10 cellular contexts compared by ENCODE assay signal in the genomic region with DNA sequence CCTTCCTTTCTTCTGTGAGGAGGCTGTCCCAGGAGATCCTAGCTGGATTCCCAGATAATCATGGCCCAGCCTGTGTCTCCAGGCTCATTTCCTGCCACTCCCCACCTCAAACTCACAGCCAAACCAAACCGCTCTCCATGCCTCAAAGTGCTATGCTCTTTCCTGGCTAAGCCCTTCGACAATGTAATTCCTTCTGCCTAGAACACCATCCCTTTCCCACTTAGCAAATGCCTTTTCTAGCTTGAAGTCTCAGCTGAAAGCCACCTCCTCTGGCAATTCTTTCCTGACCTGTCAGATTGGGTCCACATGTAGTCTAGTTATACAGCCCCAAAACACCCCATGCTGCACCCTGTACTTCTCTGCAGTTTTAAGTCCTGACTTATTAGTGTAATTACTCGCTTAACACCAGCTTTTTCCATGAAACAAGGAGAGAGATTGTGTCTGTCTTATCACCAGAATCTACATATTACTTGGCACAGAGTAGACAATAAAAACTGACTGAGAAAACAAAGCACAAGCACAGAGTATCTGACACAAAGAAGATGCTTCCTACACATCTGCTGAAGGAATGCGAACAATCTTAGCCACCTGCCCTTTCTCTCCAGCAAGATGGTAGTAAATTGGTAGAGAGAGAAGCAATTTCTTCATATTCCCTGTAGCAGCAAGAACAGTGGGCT. TPM values are rescaled to one million over a fixed set of nuclear protein-coding genes. Genes with fewer than 3 reads are reported as not detected.
A peak's percentile ranks its signal among the peaks of the same experiment; 100 is the strongest.
DNase-seq lines count a peak whose midpoint lies in the region; ATAC-seq, FAIRE-seq and TF ChIP-seq lines count a peak whose summit lies in the region.
"Had no signal": no experiment of that assay in that cellular context is flagged by ENCODE, and none has a peak within 500 bp of the region (broad histone marks: within the 10 kb centered on the region; RNA-seq: fewer than 3 reads in every experiment).

No MANE protein-coding gene starts in this region.

- peaks cover 50 to 72% (median 63%) of the 10 kb centered on the region in 3 donors for H3K4me1 Mint-ChIP-seq in IgD-negative memory B cell

- H3K27me3 ChIP-seq in bronchial epithelial cell (ENCODE audit: control insufficient read depth, insufficient read depth, low read length) (no peaks in the 10 kb centered on the region), keratinocyte (ENCODE audit: control insufficient read depth, extremely low read depth, insufficient read depth, low read length) (no peaks in the 10 kb centered on the region), spleen (replicated peaks in 1 of 7) (no peaks in the 10 kb centered on the region)
- no peaks in the 10 kb centered on the region for H3K27me3 ChIP-seq in effector memory CD4-positive, alpha-beta T cell (replicated peaks; ENCODE audit: control insufficient read depth, insufficient read depth, low read length, poor library complexity, severe bottlenecking)

- peak; percentile 26 for DNase-seq in bronchial epithelial cell (ENCODE audit: low read depth)
- DNase-seq in keratinocyte (ENCODE audit: low read depth, low spot score) = no peak
- DNase-seq in spleen = no peak
- DNase-seq in NCI-H345 treated with DMSO at 0.1 percent for 48 hours (lab: John Stamatoyannopoulos, UW; ENCODE audit: unreplicated experiment) = no peak
- DNase-seq in effector memory CD4-positive, alpha-beta T cell = no peak
- DNase-seq: foreskin melanocyte, Karpas-422 had no signal

- H3K9me3 Mint-ChIP-seq in IgD-negative memory B cell = no peaks in the 10 kb centered on the region

- peak overlapping the region in 2 of 3 donors; percentile 30 to 68 for H3K27ac Mint-ChIP-seq in IgD-negative memory B cell

- peaks cover 3% of the 10 kb centered on the region for H4K20me1 ChIP-seq in keratinocyte (ENCODE audit: control insufficient read depth, extremely low read depth, insufficient read depth, low read length)

- WGBS in spleen, 5 donors = 67 to 83% (median 73%) methylated on average over 4 of the region's 4 CpGs

- no peaks in the 10 kb centered on the region for H3K9me3 ChIP-seq in keratinocyte (ENCODE audit: control insufficient read depth, low read depth, low read length)
- no peaks in the 10 kb centered on the region for H3K9me3 ChIP-seq in spleen
- no peaks in the 10 kb centered on the region for H3K9me3 ChIP-seq in effector memory CD4-positive, alpha-beta T cell (ENCODE audit: control insufficient read depth, low read length)

- FAIRE-seq in bronchial epithelial cell (lab: Jason Lieb, UNC) (no peak), keratinocyte (lab: Jason Lieb, UNC) (peak; percentile 81)

- peak overlapping the region in 2 of 4 donors; percentile 13 to 45 for H3K4me3 Mint-ChIP-seq in IgD-negative memory B cell

- peak overlapping the region; percentile 19 for H3K27ac ChIP-seq in keratinocyte (ENCODE audit: control insufficient read depth, insufficient read depth, low read length)
- H3K27ac ChIP-seq in spleen = peak overlapping the region in 5 of 8 donors; percentile 13 to 62 (median 35)
- no peak overlapping the region for H3K27ac ChIP-seq in effector memory CD4-positive, alpha-beta T cell (ENCODE audit: insufficient read depth, low read length, poor library complexity, severe bottlenecking)

- H3K4me2 ChIP-seq in keratinocyte (ENCODE audit: control insufficient read depth, extremely low read depth, insufficient read depth, low read depth, low read length) = peak overlapping the region; percentile 76

- no peak overlapping the region for H2AFZ ChIP-seq in keratinocyte (ENCODE audit: control insufficient read depth, low read length)

- peak overlapping the region; percentile 24 for H3K9ac ChIP-seq in keratinocyte (ENCODE audit: control insufficient read depth, extremely low read depth, insufficient read depth, low read length)

- no peak for TF ChIP-seq POLR2A in spleen (IDR thresholded peaks at IDR 0.05)

- no peaks in the 10 kb centered on the region for H3K9me1 ChIP-seq in keratinocyte (ENCODE audit: control insufficient read depth, extremely low read depth, insufficient read depth, low read length)

- H3K36me3 Mint-ChIP-seq in IgD-negative memory B cell = peaks cover 3% of the 10 kb centered on the region

- ATAC-seq in GM18511 (IDR thresholded peaks at IDR 0.05; ENCODE audit: unreplicated experiment) (no peak), GM21528 (IDR thresholded peaks at IDR 0.05; ENCODE audit: low FRiP score, unreplicated experiment) (no peak)

- peaks cover 85% of the 10 kb centered on the region for H3K79me2 ChIP-seq in keratinocyte (ENCODE audit: control insufficient read depth, insufficient read depth, low read length)

- H3K36me3 ChIP-seq in bronchial epithelial cell (ENCODE audit: control insufficient read depth, insufficient read depth, low read length) = peaks cover 5% of the 10 kb centered on the region
- H3K36me3 ChIP-seq in keratinocyte (ENCODE audit: control insufficient read depth in 2 of 2, extremely low read depth in 1 of 2, insufficient read depth in 2 of 2, low read length in 2 of 2) = peaks cover 0 to 4% of the 10 kb centered on the region in 2 experiments
- peaks cover 0 to 25% (median 0%) of the 10 kb centered on the region in 6 donors for H3K36me3 ChIP-seq in spleen
- no peaks in the 10 kb centered on the region for H3K36me3 ChIP-seq in effector memory CD4-positive, alpha-beta T cell (ENCODE audit: control insufficient read depth, insufficient read depth, low read length)

- no peaks in the 10 kb centered on the region for H3K27me3 Mint-ChIP-seq in IgD-negative memory B cell

- intact Hi-C loops in spleen (cut with DNase I; ENCODE audit: low total_unique reads) = no loop called here

- H3K4me1 ChIP-seq in keratinocyte (ENCODE audit: control insufficient read depth, extremely low read depth, insufficient read depth, low read length) = peaks cover 45% of the 10 kb centered on the region
- H3K4me1 ChIP-seq in spleen = peaks cover 31 to 100% (median 66%) of the 10 kb centered on the region in 6 donors
- H3K4me1 ChIP-seq in effector memory CD4-positive, alpha-beta T cell (ENCODE audit: control insufficient read depth, insufficient read depth, low read length, poor library complexity, severe bottlenecking) = peaks cover 21% of the 10 kb centered on the region

- H3K4me3 ChIP-seq in bronchial epithelial cell (ENCODE audit: low read depth, low read length) (no peak overlapping the region), keratinocyte (ENCODE audit: control insufficient read depth in 2 of 3, extremely low read depth in 1 of 3, insufficient read depth in 2 of 3, low read depth in 1 of 3, low read length in 3 of 3) (peak overlapping the region in 2 of 3 experiments; percentile 28 to 30), spleen (no peak overlapping the region)
- H3K4me3 ChIP-seq in effector memory CD4-positive, alpha-beta T cell (ENCODE audit: insufficient read depth, low read depth, low read length, poor library complexity, severe bottlenecking) = no peak overlapping the region

- dilution Hi-C loops in keratinocyte (cut with MboI; ENCODE audit: extremely low pct_ligation_motif_present, low sequenced_read_pairs) = no loop called here

- no peak for TF ChIP-seq CTCF in bronchial epithelial cell (IDR thresholded peaks at IDR 0.05; ENCODE audit: insufficient read depth, low read length, severe bottlenecking)
- no peak for TF ChIP-seq CTCF in keratinocyte (optimal IDR thresholded peaks at IDR 0.05 in 1 of 3, IDR thresholded peaks at IDR 0.05 in 1 of 3, conservative IDR thresholded peaks at IDR 0.05 in 1 of 3; ENCODE audit: extremely low read depth in 1 of 3, insufficient read depth in 2 of 3, low read length in 3 of 3)
- TF ChIP-seq CTCF in spleen (IDR thresholded peaks at IDR 0.05 in 8 of 11, conservative IDR thresholded peaks at IDR 0.05 in 3 of 11) = no peak

RNA-seq across cellular contexts. Expression of gene TRIM26, which starts 5.4 kb away (rescaled TPM):
- polyA plus RNA-seq in IgD-negative memory B cell (70.6 TPM), keratinocyte (34.3 to 37.1 TPM (median 34.7 TPM) in 3 replicates), spleen (10 to 100 TPM; 22.6 to 48.0 (median 25.4) TPM)
- total RNA-seq in bronchial epithelial cell (24.7 and 50.2 TPM in 2 replicates), spleen (10 to 100 TPM; 44.6 to 64.3 (median 50.2) TPM)
- 14.5 TPM for polyA plus RNA-seq in keratinocyte (2011; ENCODE audit: low read depth)
- 30.5 and 34.8 TPM in 2 replicates for polyA plus RNA-seq in keratinocyte (2011; cell fraction: cytosol; rRNA removed)
- 55.2 and 57.5 TPM in 2 replicates for polyA plus RNA-seq in keratinocyte (2011; cell fraction: nucleus; rRNA removed)
- 22.1 and 40.9 TPM in 2 replicates for polyA plus RNA-seq in keratinocyte (2012; ENCODE audit: low replicate concordance)
- polyA minus RNA-seq in keratinocyte = 30.9 to 72.0 TPM (median 35.9 TPM) in 3 replicates
- 23.4 TPM for polyA minus RNA-seq in keratinocyte (2011; cell fraction: cytosol; rRNA and poly(A)+ RNA removed)
- 20.9 and 34.4 TPM in 2 replicates for polyA minus RNA-seq in keratinocyte (2011; cell fraction: nucleus; rRNA and poly(A)+ RNA removed)

RNA-seq across cellular contexts. Expression of gene TRIM15, which starts 44.4 kb away (rescaled TPM):
- polyA plus RNA-seq in IgD-negative memory B cell = not detected
- not detected in 2 replicates for total RNA-seq in bronchial epithelial cell
- not detected in 3 replicates for polyA plus RNA-seq in keratinocyte
- polyA plus RNA-seq in keratinocyte (2011; ENCODE audit: low read depth) = 0.11 TPM
- polyA plus RNA-seq in keratinocyte (2011; cell fraction: cytosol; rRNA removed) = not detected in 2 replicates
- polyA plus RNA-seq in keratinocyte (2011; cell fraction: nucleus; rRNA removed) = not detected in 2 replicates
- not detected in 2 replicates for polyA plus RNA-seq in keratinocyte (2012; ENCODE audit: low replicate concordance)
- not detected in 3 replicates for polyA minus RNA-seq in keratinocyte
- not detected for polyA minus RNA-seq in keratinocyte (2011; cell fraction: cytosol; rRNA and poly(A)+ RNA removed)
- polyA minus RNA-seq in keratinocyte (2011; cell fraction: nucleus; rRNA and poly(A)+ RNA removed) = not detected in 2 replicates
- under 1 TPM in 1 of 7 donors, not detected in 6; 0.29 TPM for total RNA-seq in spleen
- under 1 TPM in 1 of 3 donors, not detected in 2; 0.13 TPM for polyA plus RNA-seq in spleen

RNA-seq across cellular contexts. Expression of gene TRIM10, which starts 46.7 kb away (rescaled TPM):
- polyA plus RNA-seq in IgD-negative memory B cell (not detected), keratinocyte (not detected in 3 replicates), spleen (under 1 TPM in 1 of 3 donors, not detected in 2; 0.06 TPM)
- total RNA-seq in bronchial epithelial cell (not detected in 2 replicates), spleen (1 to 10 TPM in 4 of 7 donors, under 1 TPM in 3; 0.15 to 4.9 (median 1.2) TPM)
- polyA plus RNA-seq in keratinocyte (2011; ENCODE audit: low read depth) = not detected
- polyA plus RNA-seq in keratinocyte (2011; cell fraction: cytosol; rRNA removed) = not detected in 2 replicates
- not detected in 2 replicates for polyA plus RNA-seq in keratinocyte (2011; cell fraction: nucleus; rRNA removed)
- polyA plus RNA-seq in keratinocyte (2012; ENCODE audit: low replicate concordance) = not detected in 2 replicates
- not detected in 3 replicates for polyA minus RNA-seq in keratinocyte
- not detected for polyA minus RNA-seq in keratinocyte (2011; cell fraction: cytosol; rRNA and poly(A)+ RNA removed)
- polyA minus RNA-seq in keratinocyte (2011; cell fraction: nucleus; rRNA and poly(A)+ RNA removed) = not detected in 2 replicates

Comparison
In these comparisons a context has a peak if more than half of its experiments do, and no peak if none do; other contexts are left out.
1. H3K4me3 ChIP-seq: peak in keratinocyte (2 of 3); none in bronchial epithelial cell (single experiment), spleen (0 of 8) and effector memory CD4-positive, alpha-beta T cell (single experiment).